In the genomic region with DNA sequence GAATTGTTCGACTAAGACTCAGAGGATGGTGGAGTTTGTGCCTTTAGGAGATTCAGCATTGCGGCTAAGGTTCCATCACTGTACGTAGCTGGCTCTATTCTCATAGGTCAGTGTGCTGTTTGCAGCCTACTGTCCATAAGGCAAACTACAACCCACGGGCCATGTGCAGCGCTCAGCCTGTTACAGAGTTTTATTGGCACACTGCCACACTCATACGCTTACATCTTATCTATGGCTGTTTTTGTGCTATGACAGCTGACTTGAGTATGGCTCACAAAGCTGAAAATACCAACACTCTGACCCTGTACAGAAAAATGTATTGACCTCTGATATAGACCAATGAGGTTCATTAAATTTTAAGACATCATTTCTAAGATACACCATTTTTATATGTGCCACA, we compare ENCODE assay signal across 13 cellular contexts.
DNase-seq lines count a peak whose midpoint lies in the region; ATAC-seq and TF ChIP-seq lines count a peak whose summit lies in the region.
"Had no signal": no experiment of that assay in that cellular context is flagged by ENCODE, and none has a peak within 500 bp of the region (broad histone marks: within the 10 kb centered on the region; RNA-seq: fewer than 3 reads in every experiment).

No MANE protein-coding gene starts in this region.

- POLR2A ChIA-PET in HEK293T (lab: Yijun Ruan, JAX): no interaction called here

- CTCF ChIA-PET in HEK293T (lab: Yijun Ruan, JAX): no interaction called here

- no peaks in the 10 kb centered on the region for H3K27me3 ChIP-seq in BLaER1
- no peaks in the 10 kb centered on the region for H3K27me3 ChIP-seq in brain microvascular endothelial cell (replicated peaks)
- H3K27me3 ChIP-seq in osteoblast (ENCODE audit: insufficient read depth, low read length): no peaks in the 10 kb centered on the region

- no peak overlapping the region for H3K9ac ChIP-seq in BLaER1

- H3K4me1 ChIP-seq in BLaER1 (peaks cover 42% of the 10 kb centered on the region), osteoblast (ENCODE audit: insufficient read depth, low read length) (peaks cover 32% of the 10 kb centered on the region)

- TF ChIP-seq CTCF in brain microvascular endothelial cell (IDR thresholded peaks at IDR 0.05; ENCODE audit: low read depth, low read length, missing control alignments) (peak; percentile 39), osteoblast (IDR thresholded peaks at IDR 0.05; ENCODE audit: extremely low read depth, low read depth, low read length) (no peak)

- H3K4me3 Mint-ChIP-seq in naive B cell: peak overlapping the region in 5 of 8 donors; percentile 65 to 88 (median 68)

- DNase-seq in HEK293T (ENCODE audit: extremely low spot score): peak; percentile 38
- DNase-seq in brain microvascular endothelial cell: peak; percentile 93
- DNase-seq in naive B cell: no peak
- no peak for DNase-seq in GOT3 (lab: John Stamatoyannopoulos, UW)
- DNase-seq in osteoblast (ENCODE audit: insufficient read length, low spot score, missing footprints): no peak
- DNase-seq: CD4-positive, alpha-beta memory T cell; NCI-H1436; NCI-H774; psoas muscle had no signal

- H3K4me2 ChIP-seq in BLaER1: peak overlapping the region; percentile 36; the same call in 1 of the 2 replicates
- no peak overlapping the region for H3K4me2 ChIP-seq in osteoblast (ENCODE audit: insufficient read depth, low read length)

- H4K20me1 ChIP-seq in BLaER1 (peaks cover 83% of the 10 kb centered on the region), osteoblast (ENCODE audit: insufficient read depth, low read length) (peaks cover 1% of the 10 kb centered on the region)

- H3K9me3 ChIP-seq in BLaER1: no peaks in the 10 kb centered on the region
- H3K9me3 ChIP-seq in osteoblast (ENCODE audit: low read depth, low read length): no peaks in the 10 kb centered on the region
- H3K9me3 ChIP-seq: psoas muscle had no signal

- H3K4me3 ChIP-seq in BLaER1 (no peak overlapping the region), brain microvascular endothelial cell (ENCODE audit: low read depth, low read length) (no peak overlapping the region), osteoblast (ENCODE audit: insufficient read depth, low read length) (no peak overlapping the region)
- H3K4me3 ChIP-seq: psoas muscle had no signal

- peaks cover 45 to 85% (median 74%) of the 10 kb centered on the region in 3 donors for H3K4me1 Mint-ChIP-seq in naive B cell

- no peaks in the 10 kb centered on the region for H3K27me3 Mint-ChIP-seq in naive B cell
- H3K27me3 Mint-ChIP-seq: CD4-positive, alpha-beta memory T cell had no signal

- peaks cover 40% of the 10 kb centered on the region for H3K79me2 ChIP-seq in osteoblast (ENCODE audit: insufficient read depth, low read length)

- in situ Hi-C loops in brain microvascular endothelial cell (cut with HindIII; ENCODE audit: low pct_ligation_motif_present, low sequenced_read_pairs): no loop called here

- H3K27ac Mint-ChIP-seq in naive B cell: peak overlapping the region; percentile 99 to 100 (median 99)
- H3K27ac Mint-ChIP-seq: activated T-helper 2 cell treated with anti-CD3 and anti-CD28 coated beads, Interferon-gamma antibody, Interleukin-2, Interleukin-4, amounts not matched to agents 10 μg/mL and 5 μg/mL and 100 μg/mL, durations not matched to agents 14 hours and 24 hours and 36 hours had no signal

- peaks cover 0 to 2% (median 0%) of the 10 kb centered on the region in 7 donors for H3K9me3 Mint-ChIP-seq in naive B cell

- H3K36me3 Mint-ChIP-seq in naive B cell: peaks cover 21 to 26% of the 10 kb centered on the region in 2 donors

- peaks cover 91% of the 10 kb centered on the region for H3K36me3 ChIP-seq in BLaER1
- no peaks in the 10 kb centered on the region for H3K36me3 ChIP-seq in brain microvascular endothelial cell (replicated peaks)
- peaks cover 4% of the 10 kb centered on the region for H3K36me3 ChIP-seq in osteoblast (ENCODE audit: insufficient read depth, low read length)

- H2AFZ ChIP-seq in osteoblast (ENCODE audit: low read length): no peak overlapping the region

- no peak for ATAC-seq in naive B cell (ENCODE audit: low read depth in 2 of 2)
- ATAC-seq in GM21367 (IDR thresholded peaks at IDR 0.05; ENCODE audit: unreplicated experiment): no peak
- ATAC-seq in GM18907 (IDR thresholded peaks at IDR 0.05; ENCODE audit: unreplicated experiment): no peak

- H3K27ac ChIP-seq in BLaER1: no peak overlapping the region
- H3K27ac ChIP-seq in brain microvascular endothelial cell: no peak overlapping the region
- H3K27ac ChIP-seq in osteoblast (ENCODE audit: low read depth, low read length): no peak overlapping the region

TF ChIP-seq in HEK293T, 16 proteins besides CTCF, POLR2A, EP300 and RAD21:
- no peak for TF ChIP-seq FOXK2 (IDR thresholded peaks at IDR 0.05)
- no peak for TF ChIP-seq CTBP1 (IDR thresholded peaks at IDR 0.05; ENCODE audit: borderline replicate concordance)
- no peak for TF ChIP-seq ZNF384 (IDR thresholded peaks at IDR 0.05)
- no peak for TF ChIP-seq SUZ12 (IDR thresholded peaks at IDR 0.05)
- TF ChIP-seq FOXA1 (IDR thresholded peaks at IDR 0.05): no peak
TF ChIP-seq in HEK293T: peak in this region for 0.

Comparison
In these comparisons a context has a peak if more than half of its experiments do, and no peak if none do; other contexts are left out.
1. DNase-seq: peak in HEK293T (single experiment) and brain microvascular endothelial cell (single experiment); none in naive B cell (single experiment), GOT3 (single experiment) and osteoblast (single experiment).